Comparison of ENCODE assay signal across 10 cellular contexts in genomic region chr17:58382108-58382884, GRCh38. TPM values are rescaled to one million over a fixed set of nuclear protein-coding genes. Genes with fewer than 3 reads are reported as not detected.
A peak's percentile ranks its signal among the peaks of the same experiment; 100 is the strongest.
DNase-seq lines count a peak whose midpoint lies in the region; ATAC-seq and TF ChIP-seq lines count a peak whose summit lies in the region.
"Had no signal": no experiment of that assay in that cellular context is flagged by ENCODE, and none has a peak within 500 bp of the region (broad histone marks: within the 10 kb centered on the region; RNA-seq: fewer than 3 reads in every experiment).

No MANE protein-coding gene starts in this region.

- intact Hi-C loops in stomach (cut with DNase I; ENCODE audit: low total_unique reads), result no loop called here

- peak; percentile 75 for ATAC-seq in HG03135 (IDR thresholded peaks at IDR 0.05; ENCODE audit: unreplicated experiment)
- ATAC-seq in activated naive CD8-positive, alpha-beta T cell treated with anti-CD3 and anti-CD28 coated beads, Interleukin-2, amount 10 ng/mL, durations not matched to agents 7 days and 5 days (ENCODE audit: low read depth), result peak; percentile 85
- ATAC-seq in foreskin keratinocyte, result no peak
- ATAC-seq: esophagus mucosa, Panc1 had no signal

- H3K36me3 ChIP-seq in stomach, result no peaks in the 10 kb centered on the region

- peaks cover 55% of the 10 kb centered on the region for H3K4me1 Mint-ChIP-seq in activated CD4-positive, alpha-beta T cell treated with anti-CD3 and anti-CD28 coated beads, Interleukin-2, amount 10 ng/mL, durations not matched to agents 7 days and 5 days
- H3K4me1 Mint-ChIP-seq in activated naive CD8-positive, alpha-beta T cell treated with anti-CD3 and anti-CD28 coated beads, Interleukin-2, amount 10 ng/mL, durations not matched to agents 7 days and 5 days, result peaks cover 45% of the 10 kb centered on the region

- H3K27ac ChIP-seq in stomach (peak overlapping the region in 4 of 5 donors; percentile 8 to 69 (median 13)), foreskin keratinocyte (no peak overlapping the region)

- H3K27ac Mint-ChIP-seq in activated CD4-positive, alpha-beta T cell treated with anti-CD3 and anti-CD28 coated beads, Interleukin-2, amount 10 ng/mL, durations not matched to agents 7 days and 5 days, result peak overlapping the region; percentile 81
- peak overlapping the region; percentile 76 for H3K27ac Mint-ChIP-seq in activated naive CD8-positive, alpha-beta T cell treated with anti-CD3 and anti-CD28 coated beads, Interleukin-2, amount 10 ng/mL, durations not matched to agents 7 days and 5 days

- TF ChIP-seq POLR2A in stomach (IDR thresholded peaks at IDR 0.05), result no peak

- H3K4me3 Mint-ChIP-seq in activated CD4-positive, alpha-beta T cell treated with anti-CD3 and anti-CD28 coated beads, Interleukin-2, amount 10 ng/mL, durations not matched to agents 7 days and 5 days, result peak overlapping the region; percentile 35
- peak overlapping the region; percentile 51 for H3K4me3 Mint-ChIP-seq in activated naive CD8-positive, alpha-beta T cell treated with anti-CD3 and anti-CD28 coated beads, Interleukin-2, amount 10 ng/mL, durations not matched to agents 7 days and 5 days

- H3K4me1 ChIP-seq in stomach (peaks cover 24 to 49% (median 34%) of the 10 kb centered on the region in 4 donors), foreskin keratinocyte (peaks cover 25% of the 10 kb centered on the region)

- no peak for TF ChIP-seq CTCF in stomach (IDR thresholded peaks at IDR 0.05)
- TF ChIP-seq CTCF in foreskin keratinocyte (conservative IDR thresholded peaks at IDR 0.05), result no peak

- H3K4me3 ChIP-seq in stomach, result no peak overlapping the region

- H3K9me3 Mint-ChIP-seq in activated CD4-positive, alpha-beta T cell treated with anti-CD3 and anti-CD28 coated beads, Interleukin-2, amount 10 ng/mL, durations not matched to agents 7 days and 5 days, result no peaks in the 10 kb centered on the region
- H3K9me3 Mint-ChIP-seq in activated naive CD8-positive, alpha-beta T cell treated with anti-CD3 and anti-CD28 coated beads, Interleukin-2, amount 10 ng/mL, durations not matched to agents 7 days and 5 days, result no peaks in the 10 kb centered on the region

- DNase-seq in activated CD4-positive, alpha-beta T cell treated with anti-CD3 and anti-CD28 coated beads, Interleukin-2, amount 10 ng/mL, durations not matched to agents 7 days and 5 days, result no peak
- DNase-seq in activated CD4-positive, alpha-beta T cell treated with anti-CD3 and anti-CD28 coated beads for 4 hours, result no peak
- DNase-seq in activated naive CD8-positive, alpha-beta T cell treated with anti-CD3 and anti-CD28 coated beads, Interleukin-2, amount 10 ng/mL, durations not matched to agents 7 days and 5 days, result no peak
- DNase-seq in stomach (no peak), SIG-M5 (lab: John Stamatoyannopoulos, UW) (no peak), A172 (ENCODE audit: low spot score) (no peak), foreskin keratinocyte (no peak)

- H3K27me3 Mint-ChIP-seq in activated CD4-positive, alpha-beta T cell treated with anti-CD3 and anti-CD28 coated beads, Interleukin-2, amount 10 ng/mL, durations not matched to agents 7 days and 5 days, result no peaks in the 10 kb centered on the region
- H3K27me3 Mint-ChIP-seq in activated naive CD8-positive, alpha-beta T cell treated with anti-CD3 and anti-CD28 coated beads, Interleukin-2, amount 10 ng/mL, durations not matched to agents 7 days and 5 days, result no peaks in the 10 kb centered on the region

- H3K36me3 Mint-ChIP-seq in activated CD4-positive, alpha-beta T cell treated with anti-CD3 and anti-CD28 coated beads, Interleukin-2, amount 10 ng/mL, durations not matched to agents 7 days and 5 days (ENCODE audit: low read depth), result peaks cover 3% of the 10 kb centered on the region
- no peaks in the 10 kb centered on the region for H3K36me3 Mint-ChIP-seq in activated naive CD8-positive, alpha-beta T cell treated with anti-CD3 and anti-CD28 coated beads, Interleukin-2, amount 10 ng/mL, durations not matched to agents 7 days and 5 days

- POLR2A ChIA-PET in activated CD4-positive, alpha-beta T cell treated with anti-CD3 and anti-CD28 coated beads, Interleukin-2, amount 10 ng/mL, durations not matched to agents 7 days and 5 days (lab: Charles Lee), result no interaction called here
- POLR2A ChIA-PET in activated naive CD8-positive, alpha-beta T cell treated with anti-CD3 and anti-CD28 coated beads, Interleukin-2, amount 10 ng/mL, durations not matched to agents 7 days and 5 days (lab: Charles Lee), result interaction anchor here (0.8 to 2.3 kb wide), 8 partner anchors 29 to 81 kb away, joined by 3 to 7 read pairs (median 4); partner anchors contain the start of genes RNF43 and TSPOAP1

- WGBS in stomach, 5 donors, result 20 to 42% (median 24%) methylated on average over 4 of the region's 4 CpGs

- no peaks in the 10 kb centered on the region for H3K9me3 ChIP-seq in stomach

- TF ChIP-seq EP300 in stomach (IDR thresholded peaks at IDR 0.05), result no peak

- CTCF ChIA-PET in activated CD4-positive, alpha-beta T cell treated with anti-CD3 and anti-CD28 coated beads, Interleukin-2, amount 10 ng/mL, durations not matched to agents 7 days and 5 days (lab: Charles Lee), result interaction anchor here (0.5 to 2.7 kb wide), 4 partner anchors 13 to 689 kb away, joined by 3 to 8 read pairs (median 3); no protein-coding TSS in a partner anchor

- no peaks in the 10 kb centered on the region for H3K27me3 ChIP-seq in stomach
- H3K27me3 ChIP-seq in foreskin keratinocyte, result no peaks in the 10 kb centered on the region

RNA-seq across cellular contexts. Expression of gene SUPT4H1, which starts 30.3 kb away (rescaled TPM):
- 10 to 100 TPM; 66.1 to 69.0 TPM for total RNA-seq in activated CD4-positive, alpha-beta T cell treated with anti-CD3 and anti-CD28 coated beads, Interleukin-2, amount 10 ng/mL, durations not matched to agents 7 days and 5 days
- 10 to 100 TPM; 66.4 to 70.2 TPM for total RNA-seq in activated naive CD8-positive, alpha-beta T cell treated with anti-CD3 and anti-CD28 coated beads, Interleukin-2, amount 10 ng/mL, durations not matched to agents 7 days and 5 days
- total RNA-seq in stomach (10 to 100 TPM in 3 of 5 donors, 1 to 10 TPM in 2; 6.7 to 51.1 (median 23.3) TPM), foreskin keratinocyte (70.1 and 73.0 TPM in 2 replicates)
- polyA plus RNA-seq in stomach (10 to 100 TPM; 68.9 to 80.9 (median 78.2) TPM), foreskin keratinocyte (118 and 127 TPM in 2 replicates)
- 76.1 and 161 TPM in 2 replicates for total RNA-seq in A172 (2014; rRNA removed; shearing (Covaris generic))

RNA-seq across cellular contexts. Expression of gene RNF43, which starts 35.0 kb away (rescaled TPM):
- total RNA-seq in activated CD4-positive, alpha-beta T cell treated with anti-CD3 and anti-CD28 coated beads, Interleukin-2, amount 10 ng/mL, durations not matched to agents 7 days and 5 days, result under 1 TPM; 0.07 to 0.12 TPM
- total RNA-seq in activated naive CD8-positive, alpha-beta T cell treated with anti-CD3 and anti-CD28 coated beads, Interleukin-2, amount 10 ng/mL, durations not matched to agents 7 days and 5 days, result under 1 TPM in 1 of 2 experiments, not detected in 1; 0.72 TPM
- total RNA-seq in stomach, result 100 to 1,000 TPM in 1 of 5 donors, 10 to 100 TPM in 2, 1 to 10 TPM in 2; 6.4 to 269 (median 12.6) TPM
- 1 to 10 TPM in 2 of 3 donors, under 1 TPM in 1; 0.92 to 3.3 (median 2.0) TPM for polyA plus RNA-seq in stomach
- total RNA-seq in A172 (2014; rRNA removed; shearing (Covaris generic)), result not detected in 2 replicates
- 13.5 and 15.0 TPM in 2 replicates for total RNA-seq in foreskin keratinocyte
- polyA plus RNA-seq in foreskin keratinocyte, result 8.5 and 9.7 TPM in 2 replicates

RNA-seq across cellular contexts. Expression of gene TSPOAP1, which starts 53.7 kb away (rescaled TPM):
- 10 to 100 TPM; 44.1 to 57.5 TPM for total RNA-seq in activated CD4-positive, alpha-beta T cell treated with anti-CD3 and anti-CD28 coated beads, Interleukin-2, amount 10 ng/mL, durations not matched to agents 7 days and 5 days
- total RNA-seq in activated naive CD8-positive, alpha-beta T cell treated with anti-CD3 and anti-CD28 coated beads, Interleukin-2, amount 10 ng/mL, durations not matched to agents 7 days and 5 days, result 10 to 100 TPM; 70.6 to 77.7 TPM
- total RNA-seq in stomach (10 to 100 TPM in 3 of 5 donors, 1 to 10 TPM in 1, not detected in 1; 9.0 to 68.8 (median 16.3) TPM), foreskin keratinocyte (0.37 and 0.74 TPM in 2 replicates)
- polyA plus RNA-seq in stomach (10 to 100 TPM in 1 of 3 donors, 1 to 10 TPM in 2; 6.5 to 26.0 (median 8.9) TPM), foreskin keratinocyte (0.32 and 0.39 TPM in 2 replicates)
- not detected in 2 replicates for total RNA-seq in A172 (2014; rRNA removed; shearing (Covaris generic))
